10 cellular contexts compared by ENCODE assay signal in genomic region chr10:11609492-11610093, GRCh38. TPM values are rescaled to one million over a fixed set of nuclear protein-coding genes. Genes with fewer than 3 reads are reported as not detected.
A peak's percentile ranks its signal among the peaks of the same experiment; 100 is the strongest.
DNase-seq lines count a peak whose midpoint lies in the region; ATAC-seq, FAIRE-seq and TF ChIP-seq lines count a peak whose summit lies in the region.
"Had no signal": no experiment of that assay in that cellular context is flagged by ENCODE, and none has a peak within 500 bp of the region (broad histone marks: within the 10 kb centered on the region; RNA-seq: fewer than 3 reads in every experiment).

No MANE protein-coding gene starts in this region.

- no peak overlapping the region for H2AFZ ChIP-seq in K562 (ENCODE audit: low read depth, low read length)
- no peak overlapping the region for H2AFZ ChIP-seq in neural progenitor cell (replicated peaks)

- DNase-seq in GM12865 (ENCODE audit: low read depth) (peak; percentile 76), K562 (ENCODE audit: extremely low read depth in 1 of 4, low spot score in 3 of 4) (no peak), neural progenitor cell (ENCODE audit: low spot score) (no peak), DMS53 treated with DMSO at 0.1 percent for 48 hours (lab: John Stamatoyannopoulos, UW; ENCODE audit: unreplicated experiment) (no peak), chondrocyte (ENCODE audit: low spot score) (no peak)
- DNase-seq: NCI-H82 had no signal

- in situ Hi-C loops in K562 (cut with MboI), result no loop called here

- peak overlapping the region; percentile 74 to 85 for H3K9ac ChIP-seq in K562 (ENCODE audit: insufficient read depth in 1 of 2, low read depth in 2 of 2, low read length in 2 of 2)
- no peak overlapping the region for H3K9ac ChIP-seq in neural progenitor cell

- no peak for FAIRE-seq in K562 (lab: Jason Lieb, UNC)

- H3K27me3 ChIP-seq in K562 (ENCODE audit: control insufficient read depth in 2 of 2, insufficient read depth in 2 of 2, low read length in 2 of 2) (no peaks in the 10 kb centered on the region), neural progenitor cell (peaks cover 13% of the 10 kb centered on the region)

- H3K9me3 Mint-ChIP-seq in neural progenitor cell (peaks cover 13% of the 10 kb centered on the region), chondrocyte (ENCODE audit: low read depth) (no peaks in the 10 kb centered on the region)

- ATAC-seq in HG03196 (IDR thresholded peaks at IDR 0.05; ENCODE audit: unreplicated experiment) (peak; percentile 23), K562 (no peak), HG02610 (IDR thresholded peaks at IDR 0.05; ENCODE audit: unreplicated experiment) (no peak), HG03571 (IDR thresholded peaks at IDR 0.05; ENCODE audit: unreplicated experiment) (no peak)

- BruUV-seq in K562 (replicated peaks; lab: Mats Ljungman, UMichigan), result TSS peak; percentile 36

- peak overlapping the region; percentile 80 for H3K4me3 Mint-ChIP-seq in neural progenitor cell
- no peak overlapping the region for H3K4me3 Mint-ChIP-seq in chondrocyte (ENCODE audit: unreplicated experiment)

- H3K27ac ChIP-seq in K562 (ENCODE audit: extremely low read depth, low read depth, low read length) (peak overlapping the region; percentile 24), neural progenitor cell (no peak overlapping the region)
- H3K27ac ChIP-seq: neutrophil had no signal

- 33% methylated on average over 3 of the region's 3 CpGs for WGBS in K562 (ENCODE audit: insufficient coverage, low coverage, missing lambda C conversion rate)

- peaks cover 3% of the 10 kb centered on the region for H3K27me3 Mint-ChIP-seq in neural progenitor cell (ENCODE audit: insufficient read depth, low read depth)
- H3K27me3 Mint-ChIP-seq in chondrocyte (ENCODE audit: low read depth), result no peaks in the 10 kb centered on the region

- intact Hi-C loops in K562 (cut with micrococcal nuclease), result loop anchor here (2.0 to 10.0 kb wide), 4 partner anchors 72 to 285 kb away; no protein-coding TSS in a partner anchor

- no peaks in the 10 kb centered on the region for H3K9me1 ChIP-seq in K562 (ENCODE audit: control insufficient read depth, insufficient read depth, low read length)

- POLR2A ChIA-PET in K562 (lab: Yijun Ruan, JAX), result interaction anchor here (0.6 to 3.7 kb wide), 8 partner anchors 8 to 158 kb away, joined by 3 to 18 read pairs (median 5); no protein-coding TSS in a partner anchor

- CTCF ChIA-PET in K562 (lab: Yijun Ruan, JAX; ENCODE audit: low intra/inter-chr PET ratio), result no interaction called here

- TF ChIP-seq RAD21 in K562 (CRISPR knock-in tag; conservative IDR thresholded peaks at IDR 0.05 in 1 of 2, IDR thresholded peaks at IDR 0.05 in 1 of 2), result no peak

- H3K27ac Mint-ChIP-seq in neural progenitor cell (peak overlapping the region; percentile 72), chondrocyte (ENCODE audit: unreplicated experiment) (no peak overlapping the region)

- no peaks in the 10 kb centered on the region for H3K9me3 ChIP-seq in K562 (replicated peaks; ENCODE audit: control insufficient read depth, insufficient read depth, low read depth, low read length)
- no peaks in the 10 kb centered on the region for H3K9me3 ChIP-seq in neural progenitor cell (ENCODE audit: low read depth)
- H3K9me3 ChIP-seq: neutrophil had no signal

- peaks cover 27 to 41% of the 10 kb centered on the region in 2 experiments for H3K4me1 ChIP-seq in K562 (replicated peaks in 1 of 2; ENCODE audit: control insufficient read depth in 2 of 2, insufficient read depth in 2 of 2, low read length in 2 of 2)
- peaks cover 11% of the 10 kb centered on the region for H3K4me1 ChIP-seq in neural progenitor cell

- H3K36me3 Mint-ChIP-seq in neural progenitor cell, result peaks cover 25% of the 10 kb centered on the region
- H3K36me3 Mint-ChIP-seq in chondrocyte (ENCODE audit: low read depth), result no peaks in the 10 kb centered on the region

- no peak for TF ChIP-seq POLR2A in K562 (conservative IDR thresholded peaks at IDR 0.05)

- peaks cover 24% of the 10 kb centered on the region for H3F3A ChIP-seq in neural progenitor cell (ENCODE audit: low read depth)

- TF ChIP-seq EP300 in K562 (IDR thresholded peaks at IDR 0.05; ENCODE audit: low read length), result no peak

- peaks cover 68% of the 10 kb centered on the region for H3K79me2 ChIP-seq in K562 (ENCODE audit: control insufficient read depth, insufficient read depth, low read length)
- H3K79me2 ChIP-seq in neural progenitor cell (ENCODE audit: low read depth), result peaks cover 66% of the 10 kb centered on the region

- H3K4me3 ChIP-seq in GM12865 (ENCODE audit: low read depth, low read length) (peak overlapping the region; percentile 95), K562 (peak overlapping the region; percentile 79), neural progenitor cell (peak overlapping the region; percentile 83)

- H3K36me3 ChIP-seq in K562 (ENCODE audit: control insufficient read depth, insufficient read depth, low read length), result no peaks in the 10 kb centered on the region
- H3K36me3 ChIP-seq in neural progenitor cell, result peaks cover 9% of the 10 kb centered on the region
- H3K36me3 ChIP-seq: neutrophil had no signal

- H3K4me1 Mint-ChIP-seq in neural progenitor cell (peaks cover 16% of the 10 kb centered on the region), chondrocyte (ENCODE audit: low read depth) (peaks cover 22% of the 10 kb centered on the region)

- 0 out of 2 replicates have a peak, but pooled peaks cover 7% of the 10 kb centered on the region for H4K20me1 ChIP-seq in K562 (replicated peaks; ENCODE audit: control insufficient read depth, insufficient read depth, low read length)
- H4K20me1 ChIP-seq in neural progenitor cell (ENCODE audit: low read depth), result peaks cover 56% of the 10 kb centered on the region

- TF ChIP-seq CTCF in GM12865 (IDR thresholded peaks at IDR 0.05; ENCODE audit: insufficient read depth, low read depth, low read length, missing control alignments), result no peak
- no peak for TF ChIP-seq CTCF in K562 (IDR thresholded peaks at IDR 0.05 in 2 of 3, conservative IDR thresholded peaks at IDR 0.05 in 1 of 3; ENCODE audit: insufficient read depth in 2 of 3, low read depth in 1 of 3, low read length in 3 of 3)
- TF ChIP-seq CTCF in neural progenitor cell (IDR thresholded peaks at IDR 0.05), result no peak
- TF ChIP-seq CTCF in chondrocyte (IDR thresholded peaks at IDR 0.05), result no peak

- H3K4me2 ChIP-seq in K562 (ENCODE audit: insufficient read depth, low read length), result peak overlapping the region; percentile 85
- H3K4me2 ChIP-seq in neural progenitor cell, result peak overlapping the region; percentile 86

TF ChIP-seq in K562, 482 proteins besides CTCF, POLR2A, EP300 and RAD21 (continues in another document):
- TF ChIP-seq CHD1 (IDR thresholded peaks at IDR 0.05; ENCODE audit: low read length), result peak; percentile 57
- no peak for TF ChIP-seq HNRNPK (IDR thresholded peaks at IDR 0.05; ENCODE audit: low read depth, low read length, poor library complexity, severe bottlenecking)
- TF ChIP-seq PRMT5 (CRISPR knock-in tag; IDR thresholded peaks at IDR 0.05), result no peak
- TF ChIP-seq POLR2G (IDR thresholded peaks at IDR 0.05; ENCODE audit: low read depth, low read length), result no peak
- TF ChIP-seq MLLT1 (IDR thresholded peaks at IDR 0.05), result 0 out of 4 replicates have a peak, but pooled peaks of 1 of the 2 experiments have one; percentile 25
- no peak for TF ChIP-seq ZNF184 (CRISPR knock-in tag; IDR thresholded peaks at IDR 0.05)
- TF ChIP-seq WHSC1 (IDR thresholded peaks at IDR 0.05; ENCODE audit: low read length), result no peak
- no peak for TF ChIP-seq CREM (IDR thresholded peaks at IDR 0.05; ENCODE audit: low read depth)
- peak; percentile 89 for TF ChIP-seq MEIS2 (IDR thresholded peaks at IDR 0.05; ENCODE audit: partially characterized antibody)
- peak; percentile 75 for TF ChIP-seq PKNOX1 (IDR thresholded peaks at IDR 0.05)

RNA-seq across cellular contexts. Expression of gene USP6NL, which starts 1.9 kb away (rescaled TPM):
- total RNA-seq in K562 (2011; cell fraction: chromatin; rRNA removed; ENCODE audit: low replicate concordance), result 21.7 and 68.0 TPM in 2 replicates
- total RNA-seq in K562 (2011; cell fraction: nucleolus; rRNA removed), result 11.3 and 18.0 TPM in 2 replicates
- total RNA-seq in K562 (2011; cell fraction: nucleoplasm; rRNA removed), result 45.8 and 75.7 TPM in 2 replicates
- total RNA-seq in K562 (2014; rRNA removed) (19.8 and 24.0 TPM in 2 replicates), K562 (2014; rRNA removed; fragmentation: Illumina TruSeq; extraction: Trizol) (20.4 and 23.6 TPM in 2 replicates), K562 (2015; rRNA removed; fragmentation: Illumina TruSeq; extraction: Trizol) (22.1 and 24.5 TPM in 2 replicates), K562 (2021) (25.1 and 26.6 TPM in 2 replicates), neural progenitor cell (ENCODE audit: low replicate concordance) (34.0 and 39.9 TPM in 2 replicates), chondrocyte (11.7 to 12.3 TPM (median 12.3 TPM) in 3 replicates)
- polyA plus RNA-seq in K562 (2011; rRNA removed) (11.5 and 16.8 TPM in 2 replicates), K562 (2014; fragmentation: Illumina TruSeq; extraction: Trizol) (20.0 and 22.0 TPM in 2 replicates), K562 (2014; fragmentation: Nextera tagmentation; extraction: Ambion mirVana) (1 to 10 TPM; 3.2 to 3.8 TPM), K562 (2014; rRNA removed) (17.0 and 17.8 TPM in 2 replicates)
- polyA plus RNA-seq in K562 (2011; cell fraction: cytosol; rRNA removed), result 10.2 and 10.7 TPM in 2 replicates
- polyA plus RNA-seq in K562 (2011; cell fraction: nucleus; rRNA removed), result 22.8 and 27.5 TPM in 2 replicates
- 20.8 and 21.4 TPM in 2 replicates for polyA plus RNA-seq in K562 (2012)
- polyA minus RNA-seq in K562 (2011; rRNA and poly(A)+ RNA removed), result 19.0 and 21.8 TPM in 2 replicates
- 8.5 and 11.0 TPM in 2 replicates for polyA minus RNA-seq in K562 (2011; cell fraction: cytosol; rRNA and poly(A)+ RNA removed)
- polyA minus RNA-seq in K562 (2011; cell fraction: nucleus; rRNA and poly(A)+ RNA removed), result 20.2 and 24.8 TPM in 2 replicates
